Comparison of ENCODE assay signal across 13 cellular contexts in genomic region chr3:134336587-134336986, GRCh38. TPM values are rescaled to one million over a fixed set of nuclear protein-coding genes. Genes with fewer than 3 reads are reported as not detected.
A peak's percentile ranks its signal among the peaks of the same experiment; 100 is the strongest.
DNase-seq lines count a peak whose midpoint lies in the region; ATAC-seq, FAIRE-seq and TF ChIP-seq lines count a peak whose summit lies in the region.
"Had no signal": no experiment of that assay in that cellular context is flagged by ENCODE, and none has a peak within 500 bp of the region (broad histone marks: within the 10 kb centered on the region; RNA-seq: fewer than 3 reads in every experiment).

No MANE protein-coding gene starts in this region.

- H3K4me3 ChIP-seq in foreskin fibroblast (ENCODE audit: low read depth in 1 of 2, low read length in 2 of 2): no peak overlapping the region

- POLR2A ChIA-PET in WTC11 (lab: Charles Lee): no interaction called here

- no peak overlapping the region for H3K4me3 Mint-ChIP-seq in WTC11
- no peak overlapping the region for H3K4me3 Mint-ChIP-seq in activated naive CD8-positive, alpha-beta T cell treated with anti-CD3 and anti-CD28 coated beads, Interleukin-2, amount 50 U/mL, for 24 hours
- H3K4me3 Mint-ChIP-seq: stimulated activated effector memory CD8-positive, alpha-beta T cell treated with anti-CD3 and anti-CD28 coated beads, Interleukin-12 subunit alpha, Interleukin-12 subunit beta, amount 100 ng/mL, for 72 hours had no signal

- DNase-seq in HTR-8/SVneo (ENCODE audit: insufficient read length, low spot score): peak; percentile 70
- no peak for DNase-seq in WTC11 (ENCODE audit: low spot score)
- peak; percentile 40 to 64 for DNase-seq in foreskin fibroblast
- DNase-seq in posterior vena cava (ENCODE audit: low spot score): peak; percentile 58
- no peak for DNase-seq in C1 segment of cervical spinal cord (lab: John Stamatoyannopoulos, UW)
- DNase-seq in activated naive CD8-positive, alpha-beta T cell treated with anti-CD3 and anti-CD28 coated beads, Interleukin-2, amount 50 U/mL, for 24 hours: no peak
- DNase-seq in frontal cortex (ENCODE audit: low spot score in 2 of 2): no peak
- DNase-seq in NCI-H2196 treated with DMSO at 0.1 percent for 48 hours (lab: John Stamatoyannopoulos, UW; ENCODE audit: unreplicated experiment): no peak
- DNase-seq: activated CD4-positive, alpha-beta T cell treated with anti-CD3 and anti-CD28 coated beads, Interleukin-2, amount 50 U/mL, for 48 hours; activated naive CD4-positive, alpha-beta T cell treated with Interleukin-2 at 50 U/mL for 16 hours; SW 1271 had no signal

- intact Hi-C loops in posterior vena cava (cut with DNase I): no loop called here

- CTCF ChIA-PET in WTC11 (lab: Charles Lee): interaction anchor here (0.8 to 1.7 kb wide), 2 partner anchors 23 to 137 kb away, joined by 3 to 4 read pairs; no protein-coding TSS in a partner anchor

- TF ChIP-seq CTCF in WTC11 (IDR thresholded peaks at IDR 0.05): no peak
- TF ChIP-seq CTCF in foreskin fibroblast (IDR thresholded peaks at IDR 0.05; ENCODE audit: low read depth, low read length): no peak

- H3K4me1 Mint-ChIP-seq in WTC11: peaks cover 48% of the 10 kb centered on the region
- H3K4me1 Mint-ChIP-seq in activated naive CD8-positive, alpha-beta T cell treated with anti-CD3 and anti-CD28 coated beads, Interleukin-2, amount 50 U/mL, for 24 hours: no peaks in the 10 kb centered on the region
- H3K4me1 Mint-ChIP-seq: stimulated activated effector memory CD8-positive, alpha-beta T cell treated with anti-CD3 and anti-CD28 coated beads, Interleukin-12 subunit alpha, Interleukin-12 subunit beta, amount 100 ng/mL, for 72 hours had no signal

- H3K36me3 Mint-ChIP-seq in WTC11: no peaks in the 10 kb centered on the region
- H3K36me3 Mint-ChIP-seq in activated naive CD8-positive, alpha-beta T cell treated with anti-CD3 and anti-CD28 coated beads, Interleukin-2, amount 50 U/mL, for 24 hours (ENCODE audit: low read depth): no peaks in the 10 kb centered on the region
- H3K36me3 Mint-ChIP-seq: stimulated activated effector memory CD8-positive, alpha-beta T cell treated with anti-CD3 and anti-CD28 coated beads, Interleukin-12 subunit alpha, Interleukin-12 subunit beta, amount 100 ng/mL, for 72 hours had no signal

- no peak for ATAC-seq in WTC11
- no peak for ATAC-seq in activated naive CD8-positive, alpha-beta T cell treated with anti-CD3 and anti-CD28 coated beads, Interleukin-2, amount 50 U/mL, for 24 hours

- H3K27me3 Mint-ChIP-seq in WTC11 (ENCODE audit: low read depth): peaks cover 3% of the 10 kb centered on the region; the same call in 1 of the 2 replicates
- no peaks in the 10 kb centered on the region for H3K27me3 Mint-ChIP-seq in activated naive CD8-positive, alpha-beta T cell treated with anti-CD3 and anti-CD28 coated beads, Interleukin-2, amount 50 U/mL, for 24 hours

- FAIRE-seq in HTR-8/SVneo (lab: Jason Lieb, UNC) (peak; percentile 94), frontal cortex (lab: Jason Lieb, UNC) (no peak)
- FAIRE-seq: GM19239 had no signal

- no peaks in the 10 kb centered on the region; the same call in 1 of the 2 replicates for H3K9me3 Mint-ChIP-seq in WTC11
- no peaks in the 10 kb centered on the region for H3K9me3 Mint-ChIP-seq in activated naive CD8-positive, alpha-beta T cell treated with anti-CD3 and anti-CD28 coated beads, Interleukin-2, amount 50 U/mL, for 24 hours
- H3K9me3 Mint-ChIP-seq: stimulated activated effector memory CD8-positive, alpha-beta T cell treated with anti-CD3 and anti-CD28 coated beads, Interleukin-12 subunit alpha, Interleukin-12 subunit beta, amount 100 ng/mL, for 72 hours had no signal

- H3K27ac Mint-ChIP-seq in WTC11: no peak overlapping the region
- H3K27ac Mint-ChIP-seq in activated naive CD8-positive, alpha-beta T cell treated with anti-CD3 and anti-CD28 coated beads, Interleukin-2, amount 50 U/mL, for 24 hours: no peak overlapping the region

TF ChIP-seq in WTC11, 78 proteins besides CTCF, POLR2A, EP300 and RAD21:
- TF ChIP-seq ZNF317 (CRISPR knock-in tag; IDR thresholded peaks at IDR 0.05; ENCODE audit: borderline replicate concordance, low read depth) (no peak), GABPB1 (CRISPR knock-in tag; IDR thresholded peaks at IDR 0.05) (peak; percentile 92), FOXJ3 (CRISPR knock-in tag; IDR thresholded peaks at IDR 0.05; ENCODE audit: borderline replicate concordance) (no peak)
TF ChIP-seq in WTC11: peak in this region for 1.

RNA-seq across cellular contexts. Expression of gene AMOTL2, which starts 37.7 kb away (rescaled TPM):
- 76.9 to 85.4 TPM (median 79.9 TPM) in 3 replicates for total RNA-seq in WTC11 (2021)
- total RNA-seq in posterior vena cava: 10 to 100 TPM; 49.9 to 56.5 TPM
- 62.0 TPM for total RNA-seq in frontal cortex

Comparison
In these comparisons a context has a peak if more than half of its experiments do, and no peak if none do; other contexts are left out.
1. DNase-seq: peak in HTR-8/SVneo (single experiment), foreskin fibroblast (2 of 2) and posterior vena cava (single experiment); none in WTC11 (single experiment), C1 segment of cervical spinal cord (0 of 14), activated naive CD8-positive, alpha-beta T cell treated with anti-CD3 and anti-CD28 coated beads, Interleukin-2, amount 50 U/mL, for 24 hours (single experiment), frontal cortex (0 of 2) and NCI-H2196 treated with DMSO at 0.1 percent for 48 hours (single experiment).